In the genomic region with DNA sequence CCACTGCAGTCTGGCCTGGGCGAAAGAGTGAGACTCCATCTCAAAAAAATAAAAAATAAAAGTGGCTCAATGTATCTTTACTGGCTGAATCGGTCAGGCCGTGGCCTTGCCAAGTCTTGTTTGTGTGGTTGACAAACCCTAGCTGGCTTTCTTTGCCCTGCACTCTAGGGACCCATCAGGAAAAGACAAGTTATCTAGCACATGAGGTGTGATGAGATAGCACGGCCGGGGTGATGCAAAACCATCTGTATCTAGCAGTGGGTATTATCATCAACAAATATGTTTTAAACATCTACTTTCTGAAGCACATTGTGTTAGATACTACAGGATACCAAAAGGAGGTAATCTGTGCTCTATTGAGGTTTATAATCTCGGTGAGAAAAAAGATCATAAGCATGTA, we compare ENCODE assay signal across 25 cellular contexts.
"Had no signal": no experiment of that assay in that cellular context is flagged by ENCODE, and none has a peak within 500 bp of the region (broad histone marks: within the 10 kb centered on the region; RNA-seq: fewer than 3 reads in every experiment).

No MANE protein-coding gene starts in this region.

- H3K4me3 ChIP-seq: right lobe of liver, upper lobe of left lung, vagina had no signal

- DNase-seq: activated CD4-positive, alpha-beta T cell treated with anti-CD3 and anti-CD28 coated beads for 4 hours; activated CD4-positive, alpha-beta T cell treated with anti-CD3 and anti-CD28 coated beads, Interleukin-2, amount 50 U/mL, for 48 hours; activated CD4-positive, CD25-positive, alpha-beta regulatory T cell; activated CD8-positive, alpha-beta memory T cell treated with anti-CD3 and anti-CD28 coated beads for 24 hours; activated effector memory CD4-positive, alpha-beta T cell treated with Interleukin-2 at 50 U/mL for 16 hours; activated naive CD4-positive, alpha-beta T cell treated with Interleukin-2 at 50 U/mL for 16 hours; anterior cingulate cortex; effector CD8-positive, alpha-beta T cell; foreskin fibroblast; hippocampal formation; kidney; left colon; midbrain; naive thymus-derived CD4-positive, alpha-beta T cell; right lobe of liver; stimulated activated CD4-positive, alpha-beta T cell treated with anti-CD3 and anti-CD28 coated beads, Interleukin-4, amount 100 ng/mL, for 24 hours; stimulated activated naive CD8-positive, alpha-beta T cell treated with anti-CD3 and anti-CD28 coated beads, Interleukin-15, amount 100 ng/mL, for 72 hours; substantia nigra; T-helper 9 cell; upper lobe of left lung had no signal

- ATAC-seq: left colon; naive thymus-derived CD4-positive, alpha-beta T cell; right lobe of liver; stimulated activated memory B cell treated with anti-CD40 and anti-IgM and Interleukin-4, amounts not matched to agents 10 μg/mL and 1 μg/mL and 100 μg/mL, for 72 hours; stimulated activated naive CD8-positive, alpha-beta T cell treated with anti-CD3 and anti-CD28 coated beads, Interleukin-15, amount 100 ng/mL, for 72 hours had no signal

- H3K9me3 Mint-ChIP-seq: central memory CD8-positive, alpha-beta T cell; stimulated activated memory B cell treated with anti-CD40 and anti-IgM and Interleukin-4, amounts not matched to agents 10 μg/mL and 1 μg/mL and 100 μg/mL, for 72 hours; stimulated activated naive CD8-positive, alpha-beta T cell treated with anti-CD3 and anti-CD28 coated beads, Interleukin-15, amount 100 ng/mL, for 72 hours; T-helper 1 cell treated with Interleukin-12 subunit alpha and Interleukin-12 subunit beta and Interleukin-4 antibody, amounts not matched to agents 30 μg/mL and 1 μg/mL, for 36 hours had no signal

- H3K27ac Mint-ChIP-seq: activated naive CD8-positive, alpha-beta T cell; stimulated activated memory B cell treated with anti-CD40 and anti-IgM and Interleukin-4, amounts not matched to agents 10 μg/mL and 1 μg/mL and 100 μg/mL, for 72 hours; T-helper 1 cell treated with Interleukin-12 subunit alpha and Interleukin-12 subunit beta and Interleukin-4 antibody, amounts not matched to agents 30 μg/mL and 1 μg/mL, for 36 hours had no signal

- H3K27me3 Mint-ChIP-seq: activated naive CD8-positive, alpha-beta T cell; central memory CD8-positive, alpha-beta T cell; naive thymus-derived CD4-positive, alpha-beta T cell; stimulated activated memory B cell treated with anti-CD40 and anti-IgM and Interleukin-4, amounts not matched to agents 10 μg/mL and 1 μg/mL and 100 μg/mL, for 72 hours; stimulated activated naive CD8-positive, alpha-beta T cell treated with anti-CD3 and anti-CD28 coated beads, Interleukin-15, amount 100 ng/mL, for 72 hours had no signal

- H3K27ac ChIP-seq: right lobe of liver, upper lobe of left lung, vagina had no signal

- H3K36me3 Mint-ChIP-seq: activated naive CD8-positive, alpha-beta T cell; stimulated activated memory B cell treated with anti-CD40 and anti-IgM and Interleukin-4, amounts not matched to agents 10 μg/mL and 1 μg/mL and 100 μg/mL, for 72 hours had no signal

- H3K27me3 ChIP-seq: right lobe of liver, upper lobe of left lung, vagina had no signal

- H3K4me3 Mint-ChIP-seq: activated naive CD8-positive, alpha-beta T cell; central memory CD8-positive, alpha-beta T cell; naive thymus-derived CD4-positive, alpha-beta T cell; stimulated activated memory B cell treated with anti-CD40 and anti-IgM and Interleukin-4, amounts not matched to agents 10 μg/mL and 1 μg/mL and 100 μg/mL, for 72 hours; stimulated activated naive CD8-positive, alpha-beta T cell treated with anti-CD3 and anti-CD28 coated beads, Interleukin-15, amount 100 ng/mL, for 72 hours; T-helper 1 cell treated with Interleukin-12 subunit alpha and Interleukin-12 subunit beta and Interleukin-4 antibody, amounts not matched to agents 30 μg/mL and 1 μg/mL, for 36 hours had no signal

- H3K9me3 ChIP-seq: right lobe of liver, upper lobe of left lung, vagina had no signal

- H3K36me3 ChIP-seq: right lobe of liver, upper lobe of left lung, vagina had no signal
